ENCODE assay signal across 27 cellular contexts in genomic region chr17:66292351-66292750, GRCh38. TPM values are rescaled to one million over a fixed set of nuclear protein-coding genes. Genes with fewer than 3 reads are reported as not detected.
DNase-seq lines count a peak whose midpoint lies in the region; ATAC-seq, FAIRE-seq and TF ChIP-seq lines count a peak whose summit lies in the region.
"Had no signal": no experiment of that assay in that cellular context is flagged by ENCODE, and none has a peak within 500 bp of the region (broad histone marks: within the 10 kb centered on the region; RNA-seq: fewer than 3 reads in every experiment).

No MANE protein-coding gene starts in this region.

- H4K20me1 ChIP-seq in HepG2 (ENCODE audit: insufficient read depth, low read length), result no peaks in the 10 kb centered on the region
- H4K20me1 ChIP-seq: BLaER1 had no signal

- no peak overlapping the region for H3K4me2 ChIP-seq in HepG2 (ENCODE audit: low read depth, low read length)
- H3K4me2 ChIP-seq: BLaER1 had no signal

- H3K9me3 Mint-ChIP-seq in nephron progenitor cell, result no peaks in the 10 kb centered on the region
- H3K9me3 Mint-ChIP-seq: CD4-positive, alpha-beta memory T cell; CD8-positive, alpha-beta memory T cell had no signal

- H3K27me3 ChIP-seq in HepG2 (ENCODE audit: control insufficient read depth in 1 of 2, insufficient read depth in 2 of 2, low read length in 2 of 2), result no peaks in the 10 kb centered on the region
- no peaks in the 10 kb centered on the region for H3K27me3 ChIP-seq in right lobe of liver
- H3K27me3 ChIP-seq: BE2C, BLaER1 had no signal

- TF ChIP-seq CTCF in HepG2 (CRISPR knock-in tag; IDR thresholded peaks at IDR 0.05), result no peak
- no peak for TF ChIP-seq CTCF in right lobe of liver (IDR thresholded peaks at IDR 0.05)
- TF ChIP-seq CTCF in nephron progenitor cell (IDR thresholded peaks at IDR 0.05), result no peak

- CTCF ChIA-PET in HepG2 (lab: Yijun Ruan, JAX; ENCODE audit: low intra/inter-chr PET ratio, low total read pairs), result no interaction called here

- H3K36me3 ChIP-seq in HepG2 (replicated peaks in 1 of 2; ENCODE audit: control insufficient read depth in 1 of 2, insufficient read depth in 2 of 2, low read length in 2 of 2) (no peaks in the 10 kb centered on the region), right lobe of liver (no peaks in the 10 kb centered on the region)
- H3K36me3 ChIP-seq: BE2C, BLaER1 had no signal

- TF ChIP-seq RAD21 in HepG2 (CRISPR knock-in tag; IDR thresholded peaks at IDR 0.05), result no peak

- BruUV-seq in HepG2 (replicated peaks; lab: Mats Ljungman, UMichigan), result no TSS peak

- H3K4me3 Mint-ChIP-seq in nephron progenitor cell, result no peak overlapping the region
- H3K4me3 Mint-ChIP-seq: CD14-positive monocyte; CD4-positive, alpha-beta memory T cell; CD8-positive, alpha-beta memory T cell had no signal

- no peak overlapping the region for H3K9ac ChIP-seq in HepG2 (ENCODE audit: insufficient read depth, low read depth, low read length)
- H3K9ac ChIP-seq: BLaER1 had no signal

- POLR2A ChIA-PET in HepG2 (lab: Yijun Ruan, JAX), result no interaction called here

- DNase-seq in HepG2 (ENCODE audit: low spot score) (no peak), right lobe of liver (no peak), nephron progenitor cell (no peak), NCI-H1092 (lab: John Stamatoyannopoulos, UW) (no peak)
- DNase-seq: 8988T; ACHN; BE2C; C1 segment of cervical spinal cord; CD4-positive, alpha-beta memory T cell; CD4-positive, CD25-positive, alpha-beta regulatory T cell; CD8-positive, alpha-beta memory T cell; COR-L47; DMS 273 treated with DMSO at 0.1 percent for 48 hours; DMS153; DMS53; DMS79; DND-41; EL; GDM1 had no signal

- no peak overlapping the region for H2AFZ ChIP-seq in HepG2 (ENCODE audit: low read length)

- H3K4me1 ChIP-seq in HepG2 (ENCODE audit: insufficient read depth, low read length) (peaks cover 18% of the 10 kb centered on the region), right lobe of liver (no peaks in the 10 kb centered on the region)

- in situ Hi-C loops in HepG2 (cut with HindIII; ENCODE audit: extremely low pct_ligation_motif_present, low pct_unique_long_range_greater_than_20kb), result no loop called here

- H3K27ac Mint-ChIP-seq in nephron progenitor cell, result peak overlapping the region; percentile 13
- H3K27ac Mint-ChIP-seq: CD14-positive monocyte; CD4-positive, CD25-positive, alpha-beta regulatory T cell; CD8-positive, alpha-beta memory T cell had no signal

- TF ChIP-seq EP300 in HepG2 (IDR thresholded peaks at IDR 0.05; ENCODE audit: low read depth in 2 of 2, low read length in 2 of 2) (no peak), HepG2 (CRISPR knock-in tag; IDR thresholded peaks at IDR 0.05; ENCODE audit: borderline replicate concordance) (no peak)

- H3K4me3 ChIP-seq in HepG2 (replicated peaks in 1 of 3; ENCODE audit: insufficient read depth in 1 of 3, low read depth in 2 of 3, low read length in 3 of 3) (no peak overlapping the region), right lobe of liver (no peak overlapping the region)
- H3K4me3 ChIP-seq: BLaER1, GM12878 had no signal

- 50% methylated on average over 4 of the region's 4 CpGs for WGBS in HepG2 (ENCODE audit: low lambda C conversion rate)
- no CpG with 5 or more reads among the region's 4 CpGs for WGBS in right lobe of liver (ENCODE audit: insufficient coverage, low coverage, low lambda C conversion rate, missing lambda C conversion rate)

- H3K36me3 Mint-ChIP-seq in nephron progenitor cell (ENCODE audit: low read depth), result no peaks in the 10 kb centered on the region
- H3K36me3 Mint-ChIP-seq: CD14-positive monocyte; CD4-positive, CD25-positive, alpha-beta regulatory T cell; CD8-positive, alpha-beta memory T cell had no signal

- H3K4me1 Mint-ChIP-seq in nephron progenitor cell, result peaks cover 33% of the 10 kb centered on the region

- ATAC-seq in HepG2 (no peak), right lobe of liver (no peak), SK-N-SH treated with all-trans-retinoic acid at 6 μM for 48 hours (peak; percentile 22; the same call in 2 of the 3 replicates), GM21737 (IDR thresholded peaks at IDR 0.05; ENCODE audit: unreplicated experiment) (no peak)
- ATAC-seq: GM12878 had no signal

- no peaks in the 10 kb centered on the region for H3K79me2 ChIP-seq in HepG2 (ENCODE audit: insufficient read depth, low read length)

- H3K9me3 ChIP-seq in HepG2 (ENCODE audit: low read length) (no peaks in the 10 kb centered on the region), right lobe of liver (no peaks in the 10 kb centered on the region)
- H3K9me3 ChIP-seq: BE2C, BLaER1 had no signal

- TF ChIP-seq POLR2A in HepG2 (IDR thresholded peaks at IDR 0.05; ENCODE audit: insufficient read depth in 1 of 2, low read depth in 2 of 2, low read length in 2 of 2), result no peak
- TF ChIP-seq POLR2A in right lobe of liver (IDR thresholded peaks at IDR 0.05), result no peak

- H3K27ac ChIP-seq in HepG2 (ENCODE audit: extremely low read length, insufficient read depth, low read length) (no peak overlapping the region), right lobe of liver (no peak overlapping the region)
- H3K27ac ChIP-seq: BLaER1 had no signal

- peaks cover 3% of the 10 kb centered on the region for H3K27me3 Mint-ChIP-seq in nephron progenitor cell (ENCODE audit: low read depth, poor library complexity)
- H3K27me3 Mint-ChIP-seq: CD4-positive, alpha-beta memory T cell; CD4-positive, CD25-positive, alpha-beta regulatory T cell had no signal

- intact Hi-C loops in HepG2 (cut with micrococcal nuclease; ENCODE audit: unreplicated experiment), result no loop called here
- intact Hi-C loops in right lobe of liver (cut with DNase I), result no loop called here

- no peak for FAIRE-seq in HepG2 (lab: Jason Lieb, UNC)
- FAIRE-seq: A204.1, GM12878, GM12892, GM18507 had no signal

TF ChIP-seq in HepG2, 621 proteins besides CTCF, POLR2A, EP300 and RAD21:
- TF ChIP-seq TCF7 (IDR thresholded peaks at IDR 0.05; ENCODE audit: low read depth) (peak; percentile 29; the same call in 1 of the 2 replicates), ZNF33B (CRISPR knock-in tag; IDR thresholded peaks at IDR 0.05) (no peak)

TF ChIP-seq in SK-N-SH treated with all-trans-retinoic acid at 6 μM for 48 hours, 23 proteins besides CTCF, POLR2A, EP300 and RAD21:
- TF ChIP-seq TOX (CRISPR knock-in tag; IDR thresholded peaks at IDR 0.05; ENCODE audit: borderline replicate concordance) (no peak), ISL1 (CRISPR knock-in tag; IDR thresholded peaks at IDR 0.05) (peak; percentile 25), BACH2 (CRISPR knock-in tag; IDR thresholded peaks at IDR 0.05; ENCODE audit: borderline replicate concordance) (no peak), TSHZ2 (CRISPR knock-in tag; IDR thresholded peaks at IDR 0.05) (no peak)

RNA-seq across cellular contexts. Expression of gene PRKCA, which starts 10.1 kb away (rescaled TPM):
- 18.5 and 24.4 TPM in 2 replicates for total RNA-seq in HepG2 (2016; rRNA removed; fragmentation: Illumina TruSeq; extraction: Trizol)
- 6.7 and 7.1 TPM in 2 replicates for total RNA-seq in HepG2 (2016; cell fraction: cytosol; rRNA removed; fragmentation: Illumina TruSeq; extraction: Trizol; ENCODE audit: low read depth)
- 17.8 and 22.1 TPM in 2 replicates for total RNA-seq in HepG2 (2016; cell fraction: insoluble cytoplasmic fraction; rRNA removed; fragmentation: Illumina TruSeq; extraction: Trizol)
- 8.8 and 9.9 TPM in 2 replicates for total RNA-seq in HepG2 (2016; cell fraction: membrane; rRNA removed; fragmentation: Illumina TruSeq; extraction: Trizol)
- 36.9 and 39.8 TPM in 2 replicates for total RNA-seq in HepG2 (2016; cell fraction: nucleus; rRNA removed; fragmentation: Illumina TruSeq; extraction: Trizol)
- polyA plus RNA-seq in HepG2 (2011; rRNA removed), result 20.1 and 21.5 TPM in 2 replicates
- 13.2 and 17.7 TPM in 2 replicates for polyA plus RNA-seq in HepG2 (2011; cell fraction: cytosol; rRNA removed)
- polyA plus RNA-seq in HepG2 (2011; cell fraction: nucleus; rRNA removed), result 19.1 and 22.8 TPM in 2 replicates
- 14.6 and 15.5 TPM in 2 replicates for polyA plus RNA-seq in HepG2 (2012)
- 1.4 and 1.8 TPM in 2 replicates for polyA plus RNA-seq in HepG2 (2016; cell fraction: cytosol; fragmentation: Illumina TruSeq; extraction: Trizol; ENCODE audit: low read depth)
- 21.7 and 25.8 TPM in 2 replicates for polyA plus RNA-seq in HepG2 (2016; cell fraction: insoluble cytoplasmic fraction; fragmentation: Illumina TruSeq; extraction: Trizol; ENCODE audit: low read depth)
- polyA plus RNA-seq in HepG2 (2016; cell fraction: membrane; fragmentation: Illumina TruSeq; extraction: Trizol; ENCODE audit: low read depth), result 3.4 and 3.7 TPM in 2 replicates
- 26.4 and 28.3 TPM in 2 replicates for polyA plus RNA-seq in HepG2 (2016; cell fraction: nucleus; fragmentation: Illumina TruSeq; extraction: Trizol; ENCODE audit: insufficient read depth, low read depth)
- polyA minus RNA-seq in HepG2 (2011; rRNA and poly(A)+ RNA removed; ENCODE audit: low replicate concordance), result 19.6 and 43.9 TPM in 2 replicates
- 24.9 and 27.4 TPM in 2 replicates for polyA minus RNA-seq in HepG2 (2011; cell fraction: cytosol; rRNA and poly(A)+ RNA removed)
- polyA minus RNA-seq in HepG2 (2011; cell fraction: nucleus; rRNA and poly(A)+ RNA removed), result 52.5 and 53.8 TPM in 2 replicates
- total RNA-seq in right lobe of liver, result 10 to 100 TPM; 11.7 to 23.0 (median 18.7) TPM
